In the genomic region with DNA sequence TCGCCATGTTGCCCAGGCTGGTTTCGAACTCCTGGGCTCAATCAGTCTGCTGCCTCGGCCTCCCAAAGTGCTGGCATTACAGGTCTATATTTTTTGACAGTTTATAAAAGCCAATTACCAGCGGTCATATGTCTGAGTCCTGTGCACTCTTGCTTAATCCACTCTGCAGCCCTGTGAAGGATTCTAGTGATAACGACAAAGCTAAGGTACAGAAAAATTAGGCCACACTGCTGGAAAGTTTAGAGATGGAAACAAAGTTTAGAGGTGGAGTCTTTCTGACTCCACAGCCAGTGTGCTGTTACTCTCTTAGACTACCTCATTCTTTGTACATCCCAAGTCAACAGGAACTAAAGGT, we compare ENCODE assay signal across 8 cellular contexts. TPM values are rescaled to one million over a fixed set of nuclear protein-coding genes. Genes with fewer than 3 reads are reported as not detected.
DNase-seq lines count a peak whose midpoint lies in the region; ATAC-seq and TF ChIP-seq lines count a peak whose summit lies in the region.

No MANE protein-coding gene starts in this region.

- H3K4me2 ChIP-seq in mesenchymal stem cell (ENCODE audit: low read length, poor library complexity, severe bottlenecking) = no peak overlapping the region

- ATAC-seq in heart right ventricle = no peak
- no peak for ATAC-seq in left ventricle myocardium superior
- ATAC-seq in GM21619 (IDR thresholded peaks at IDR 0.05; ENCODE audit: unreplicated experiment) = no peak

- H3K27me3 ChIP-seq in heart right ventricle (peaks cover 0 to 3% (median 0%) of the 10 kb centered on the region in 7 donors), mesenchymal stem cell (ENCODE audit: control insufficient read depth in 1 of 2, insufficient read depth in 1 of 2, low read length in 2 of 2) (no peaks in the 10 kb centered on the region), uterus (no peaks in the 10 kb centered on the region)

- H2AK5ac ChIP-seq in mesenchymal stem cell (ENCODE audit: low read length, severe bottlenecking) = no peak overlapping the region

- peak overlapping the region; percentile 89 for H3K9ac ChIP-seq in mesenchymal stem cell (ENCODE audit: low read length)

- intact Hi-C loops in heart right ventricle (cut with DNase I) = loop anchor here in 2 of 10 donors (5.0 to 10.0 kb wide), 2 partner anchors 365 to 377 kb away; partner anchors contain the start of gene RSU1 (in 1 of the 2)
- intact Hi-C loops in left ventricle myocardium superior (cut with micrococcal nuclease) = no loop called here
- intact Hi-C loops in uterus (cut with DNase I; ENCODE audit: low total_unique reads) = no loop called here

- TF ChIP-seq POLR2A in uterus (IDR thresholded peaks at IDR 0.05) = no peak

- H2BK12ac ChIP-seq in mesenchymal stem cell (ENCODE audit: low read length in 2 of 2) = no peak overlapping the region

- H3K14ac ChIP-seq in mesenchymal stem cell (ENCODE audit: low read length in 2 of 2) = no peak overlapping the region

- DNase-seq in heart right ventricle (no peak), left ventricle myocardium superior (no peak), astrocyte of the cerebellum (ENCODE audit: low read depth) (no peak), mesenchymal stem cell (no peak), uterus (no peak), NCI-H2171 (lab: John Stamatoyannopoulos, UW) (no peak), NCI-H526 treated with DMSO at 0.1 percent for 48 hours (lab: John Stamatoyannopoulos, UW) (no peak)

- WGBS in heart right ventricle, 2 donors = 80 to 86% methylated on average over 5 of the region's 5 CpGs
- 95% methylated on average over 5 of the region's 5 CpGs for WGBS in mesenchymal stem cell

- H4K8ac ChIP-seq in mesenchymal stem cell (ENCODE audit: low read length) = no peak overlapping the region

- H3K4me3 ChIP-seq in heart right ventricle (peak overlapping the region; percentile 36 to 90 (median 67)), astrocyte of the cerebellum (ENCODE audit: low read depth, low read length) (peak overlapping the region; percentile 49), mesenchymal stem cell (ENCODE audit: insufficient read depth in 1 of 2, low read depth in 1 of 2, low read length in 2 of 2) (peak overlapping the region in 1 of 2 experiments; percentile 87), uterus (peak overlapping the region; percentile 50 to 55)

- TF ChIP-seq CTCF in heart right ventricle (IDR thresholded peaks at IDR 0.05) (no peak), astrocyte of the cerebellum (IDR thresholded peaks at IDR 0.05; ENCODE audit: low read depth, low read length, missing control alignments) (no peak), uterus (IDR thresholded peaks at IDR 0.05) (no peak)

- H2BK120ac ChIP-seq in mesenchymal stem cell (ENCODE audit: low read depth, low read length) = no peak overlapping the region

- H2BK5ac ChIP-seq in mesenchymal stem cell (ENCODE audit: low read depth, low read length, poor library complexity, severe bottlenecking) = no peak overlapping the region

- H3K4me1 ChIP-seq in heart right ventricle (peaks cover 0 to 51% (median 36%) of the 10 kb centered on the region in 9 donors), mesenchymal stem cell (ENCODE audit: control insufficient read depth, insufficient read depth, low read depth, low read length) (peaks cover 1% of the 10 kb centered on the region), uterus (no peaks in the 10 kb centered on the region)

- in situ Hi-C loops in astrocyte of the cerebellum (cut with HindIII; ENCODE audit: low sequenced_read_pairs) = no loop called here

- no peak overlapping the region for H3K23ac ChIP-seq in mesenchymal stem cell (ENCODE audit: low read length in 2 of 2)

- H3K27ac ChIP-seq in heart right ventricle (peak overlapping the region in 9 of 10 donors; percentile 80 to 92 (median 89)), mesenchymal stem cell (ENCODE audit: low read length, poor library complexity, severe bottlenecking) (no peak overlapping the region), uterus (peak overlapping the region in 1 of 2 donors; percentile 72)

- H3K36me3 ChIP-seq in heart right ventricle = no peaks in the 10 kb centered on the region
- H3K36me3 ChIP-seq in mesenchymal stem cell (ENCODE audit: control insufficient read depth in 1 of 2, insufficient read depth in 2 of 2, low read depth in 1 of 2, low read length in 2 of 2) = no peaks in the 10 kb centered on the region
- H3K36me3 ChIP-seq in uterus = no peaks in the 10 kb centered on the region

- H3K18ac ChIP-seq in mesenchymal stem cell (ENCODE audit: low read depth in 1 of 2, low read length in 2 of 2) = no peak overlapping the region

- no peaks in the 10 kb centered on the region for H3K79me1 ChIP-seq in mesenchymal stem cell (replicated peaks; ENCODE audit: low read length, poor library complexity, severe bottlenecking)

- H3K9me3 ChIP-seq in heart right ventricle = no peaks in the 10 kb centered on the region
- no peaks in the 10 kb centered on the region for H3K9me3 ChIP-seq in mesenchymal stem cell (ENCODE audit: control insufficient read depth, low read length)
- H3K9me3 ChIP-seq in uterus = no peaks in the 10 kb centered on the region

- no peak overlapping the region for H4K91ac ChIP-seq in mesenchymal stem cell (ENCODE audit: low read length)

- H2BK15ac ChIP-seq in mesenchymal stem cell (ENCODE audit: low read depth, poor library complexity, severe bottlenecking) = no peak overlapping the region

- no peak overlapping the region for H2AFZ ChIP-seq in mesenchymal stem cell (ENCODE audit: low read depth, low read length)

- H3K4ac ChIP-seq in mesenchymal stem cell (ENCODE audit: low read depth in 1 of 2, low read length in 2 of 2) = peak overlapping the region in 1 of 2 experiments; percentile 29

RNA-seq across cellular contexts. Expression of gene PTER, which starts 0.7 kb away (rescaled TPM):
- total RNA-seq in heart right ventricle (10 to 100 TPM in 9 of 10 donors, 1 to 10 TPM in 1; 8.9 to 21.4 (median 14.7) TPM), left ventricle myocardium superior (25.7 TPM), uterus (10 to 100 TPM in 2 of 4 donors, 1 to 10 TPM in 2; 4.1 to 13.5 (median 11.0) TPM)
- polyA plus RNA-seq in heart right ventricle = 1 to 10 TPM; 2.9 to 3.7 TPM
- polyA plus RNA-seq in mesenchymal stem cell (2013, experiment 1 of 2) = 7.2 TPM
- polyA plus RNA-seq in mesenchymal stem cell (2013, experiment 2 of 2) = 7.6 TPM
